Comparison of ENCODE assay signal across 8 cellular contexts in genomic region chr7:3722396-3722846, GRCh38.
DNase-seq lines count a peak whose midpoint lies in the region; ATAC-seq lines count a peak whose summit lies in the region.

No MANE protein-coding gene starts in this region.

- no peaks in the 10 kb centered on the region for H3K9me3 Mint-ChIP-seq in activated CD8-positive, alpha-beta memory T cell treated with anti-CD3 and anti-CD28 coated beads, Interleukin-2, amount 10 ng/mL, durations not matched to agents 7 days and 5 days (ENCODE audit: low read depth)

- H3K27me3 Mint-ChIP-seq in activated CD8-positive, alpha-beta memory T cell treated with anti-CD3 and anti-CD28 coated beads, Interleukin-2, amount 10 ng/mL, durations not matched to agents 7 days and 5 days, result peaks cover 7% of the 10 kb centered on the region

- intact Hi-C loops in posterior vena cava (cut with DNase I), result no loop called here

- no peaks in the 10 kb centered on the region for H3K36me3 Mint-ChIP-seq in activated CD8-positive, alpha-beta memory T cell treated with anti-CD3 and anti-CD28 coated beads, Interleukin-2, amount 10 ng/mL, durations not matched to agents 7 days and 5 days

- no peak for ATAC-seq in activated CD8-positive, alpha-beta memory T cell treated with anti-CD3 and anti-CD28 coated beads, Interleukin-2, amount 10 ng/mL, durations not matched to agents 7 days and 5 days
- ATAC-seq in HG03175 (IDR thresholded peaks at IDR 0.05; ENCODE audit: unreplicated experiment) (no peak), GM21526 (IDR thresholded peaks at IDR 0.05; ENCODE audit: low FRiP score, unreplicated experiment) (no peak)

- no peaks in the 10 kb centered on the region for H3K4me1 Mint-ChIP-seq in activated CD8-positive, alpha-beta memory T cell treated with anti-CD3 and anti-CD28 coated beads, Interleukin-2, amount 10 ng/mL, durations not matched to agents 7 days and 5 days

- peak; percentile 2 for DNase-seq in activated CD8-positive, alpha-beta memory T cell treated with anti-CD3 and anti-CD28 coated beads, Interleukin-2, amount 50 U/mL, for 1 hour (ENCODE audit: extremely low read depth)
- DNase-seq in activated CD8-positive, alpha-beta memory T cell treated with anti-CD3 and anti-CD28 coated beads, Interleukin-2, amount 10 ng/mL, durations not matched to agents 7 days and 5 days, result no peak
- peak; percentile 26 for DNase-seq in activated CD8-positive, alpha-beta memory T cell treated with anti-CD3 and anti-CD28 coated beads, Interleukin-2, amount 50 U/mL, for 4 hours
- DNase-seq in iris pigment epithelial cell (ENCODE audit: low read depth), result peak; percentile 37
- peak; percentile 40 for DNase-seq in superior temporal gyrus (ENCODE audit: extremely low spot score)
- DNase-seq in posterior vena cava (ENCODE audit: low spot score), result no peak

- CTCF ChIA-PET in activated CD8-positive, alpha-beta memory T cell treated with anti-CD3 and anti-CD28 coated beads, Interleukin-2, amount 10 ng/mL, durations not matched to agents 7 days and 5 days (lab: Charles Lee), result no interaction called here

- no peak overlapping the region for H3K4me3 Mint-ChIP-seq in activated CD8-positive, alpha-beta memory T cell treated with anti-CD3 and anti-CD28 coated beads, Interleukin-2, amount 10 ng/mL, durations not matched to agents 7 days and 5 days

- no peak overlapping the region for H3K27ac Mint-ChIP-seq in activated CD8-positive, alpha-beta memory T cell treated with anti-CD3 and anti-CD28 coated beads, Interleukin-2, amount 10 ng/mL, durations not matched to agents 7 days and 5 days

Comparison
In these comparisons a context has a peak if more than half of its experiments do, and no peak if none do; other contexts are left out.
1. DNase-seq: peak in activated CD8-positive, alpha-beta memory T cell treated with anti-CD3 and anti-CD28 coated beads, Interleukin-2, amount 50 U/mL, for 1 hour (single experiment), activated CD8-positive, alpha-beta memory T cell treated with anti-CD3 and anti-CD28 coated beads, Interleukin-2, amount 50 U/mL, for 4 hours (single experiment), iris pigment epithelial cell (single experiment) and superior temporal gyrus (single experiment); none in activated CD8-positive, alpha-beta memory T cell treated with anti-CD3 and anti-CD28 coated beads, Interleukin-2, amount 10 ng/mL, durations not matched to agents 7 days and 5 days (single experiment) and posterior vena cava (single experiment).